Comparison of ENCODE assay signal across 8 cellular contexts in genomic region chr11:120209750-120210650, GRCh38. TPM values are rescaled to one million over a fixed set of nuclear protein-coding genes. Genes with fewer than 3 reads are reported as not detected.
DNase-seq lines count a peak whose midpoint lies in the region; TF ChIP-seq lines count a peak whose summit lies in the region.

No MANE protein-coding gene starts in this region.

- TF ChIP-seq CTCF in parathyroid adenoma (IDR thresholded peaks at IDR 0.05) = no peak
- no peak for TF ChIP-seq CTCF in GM13977 (IDR thresholded peaks at IDR 0.05; ENCODE audit: extremely low read depth, insufficient read depth, missing control alignments)

- H3K9me3 ChIP-seq in SJSA1 (replicated peaks) (no peaks in the 10 kb centered on the region), parathyroid adenoma (ENCODE audit: control insufficient read depth, low read length) (no peaks in the 10 kb centered on the region)

- DNase-seq in EL (peak; percentile 16), SJSA1 (ENCODE audit: low read depth in 1 of 2, low spot score in 2 of 2) (no peak), epithelial cell of prostate (ENCODE audit: low read depth, low spot score) (no peak), NCI-H1048 (lab: John Stamatoyannopoulos, UW) (no peak), GM13977 (ENCODE audit: low spot score) (no peak)
- no peak for DNase-seq in stimulated activated CD4-positive, alpha-beta T cell treated with anti-CD3 and anti-CD28 coated beads, Interleukin-1b, Interleukin-23, amount 100 ng/mL, for 48 hours
- no peak for DNase-seq in effector CD8-positive, alpha-beta T cell (lab: John Stamatoyannopoulos, UW)

- H3K27ac ChIP-seq in SJSA1 (no peak overlapping the region), epithelial cell of prostate (peak overlapping the region; percentile 46), parathyroid adenoma (peak overlapping the region; percentile 32)

- H3K4me3 ChIP-seq in SJSA1 (peak overlapping the region; percentile 55), parathyroid adenoma (ENCODE audit: low read depth, low read length) (peak overlapping the region; percentile 47)

- in situ Hi-C loops in GM13977 (cut with MboI; ENCODE audit: low pct_unique_long_range_greater_than_20kb, low sequenced_read_pairs, unreplicated experiment) = no loop called here

- H3K4me1 ChIP-seq in SJSA1 (replicated peaks) (peaks cover 13% of the 10 kb centered on the region), parathyroid adenoma (no peaks in the 10 kb centered on the region)

- H3K27me3 ChIP-seq in SJSA1 (replicated peaks) (no peaks in the 10 kb centered on the region), parathyroid adenoma (ENCODE audit: control insufficient read depth, insufficient read depth, low read length) (no peaks in the 10 kb centered on the region)

- H2AFZ ChIP-seq in parathyroid adenoma = peak overlapping the region; percentile 83

- H3K4me2 ChIP-seq in parathyroid adenoma (ENCODE audit: low read length) = peak overlapping the region; percentile 73

- no peaks in the 10 kb centered on the region for H3K79me2 ChIP-seq in parathyroid adenoma

- no peak overlapping the region for H3K9ac ChIP-seq in parathyroid adenoma

- H3K36me3 ChIP-seq in SJSA1 = no peaks in the 10 kb centered on the region
- H3K36me3 ChIP-seq in parathyroid adenoma (ENCODE audit: control insufficient read depth, insufficient read depth, low read length) = no peaks in the 10 kb centered on the region

RNA-seq across cellular contexts. Expression of gene OAF, which starts 0.8 kb away (rescaled TPM):
- total RNA-seq in SJSA1 (2014; rRNA removed; shearing (Covaris generic)) = 0.47 and 2.2 TPM in 2 replicates

RNA-seq across cellular contexts. Expression of gene POU2F3, which starts 29.9 kb away (rescaled TPM):
- not detected in 2 replicates for total RNA-seq in SJSA1 (2014; rRNA removed; shearing (Covaris generic))
